22 cellular contexts compared by ENCODE assay signal in the genomic region with DNA sequence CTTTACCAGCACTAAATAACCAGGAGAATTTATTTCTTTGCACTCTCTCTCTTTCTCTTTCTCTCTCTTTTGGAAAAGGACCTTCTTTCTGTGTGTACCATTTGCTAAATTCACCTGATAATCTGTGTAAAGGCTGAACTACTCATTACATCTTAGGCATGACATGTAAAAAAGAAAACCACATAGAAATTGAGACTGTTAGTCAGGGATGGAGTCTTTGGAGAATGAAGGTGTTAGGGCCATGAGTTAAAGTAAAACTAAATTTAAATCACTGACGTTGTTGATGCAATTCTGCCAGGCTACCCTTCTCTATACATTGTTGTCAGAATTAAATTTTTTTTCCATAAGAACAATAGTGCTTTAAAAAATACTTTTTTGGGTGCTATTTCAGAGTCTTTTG.
"Had no signal": no experiment of that assay in that cellular context is flagged by ENCODE, and none has a peak within 500 bp of the region (broad histone marks: within the 10 kb centered on the region; RNA-seq: fewer than 3 reads in every experiment).

No MANE protein-coding gene starts in this region.

- H3K27me3 Mint-ChIP-seq: effector memory CD8-positive, alpha-beta T cell; naive thymus-derived CD8-positive, alpha-beta T cell; stimulated activated memory B cell treated with anti-CD40 and anti-IgM and Interleukin-4, amounts not matched to agents 10 μg/mL and 1 μg/mL and 100 μg/mL, for 72 hours; stimulated activated naive CD8-positive, alpha-beta T cell treated with anti-CD3 and anti-CD28 coated beads, Interleukin-15, Interleukin-2, amounts not matched to agents 100 ng/mL and 50 ng/mL, for 24 hours had no signal

- H3K27ac Mint-ChIP-seq: effector memory CD8-positive, alpha-beta T cell; naive thymus-derived CD8-positive, alpha-beta T cell; nephron progenitor cell; stimulated activated memory B cell treated with anti-CD40 and anti-IgM and Interleukin-4, amounts not matched to agents 10 μg/mL and 1 μg/mL and 100 μg/mL, for 72 hours; stimulated activated naive CD8-positive, alpha-beta T cell treated with anti-CD3 and anti-CD28 coated beads, Interleukin-15, Interleukin-2, amounts not matched to agents 100 ng/mL and 50 ng/mL, for 24 hours had no signal

- H3K4me3 Mint-ChIP-seq: effector memory CD8-positive, alpha-beta T cell; naive thymus-derived CD8-positive, alpha-beta T cell; nephron progenitor cell; stimulated activated memory B cell treated with anti-CD40 and anti-IgM and Interleukin-4, amounts not matched to agents 10 μg/mL and 1 μg/mL and 100 μg/mL, for 72 hours; stimulated activated naive CD8-positive, alpha-beta T cell treated with anti-CD3 and anti-CD28 coated beads, Interleukin-15, Interleukin-2, amounts not matched to agents 100 ng/mL and 50 ng/mL, for 24 hours had no signal

- H3K36me3 Mint-ChIP-seq: naive thymus-derived CD8-positive, alpha-beta T cell; stimulated activated memory B cell treated with anti-CD40 and anti-IgM and Interleukin-4, amounts not matched to agents 10 μg/mL and 1 μg/mL and 100 μg/mL, for 72 hours had no signal

- H3K9me3 Mint-ChIP-seq: effector memory CD8-positive, alpha-beta T cell; nephron progenitor cell; stimulated activated memory B cell treated with anti-CD40 and anti-IgM and Interleukin-4, amounts not matched to agents 10 μg/mL and 1 μg/mL and 100 μg/mL, for 72 hours; stimulated activated naive CD8-positive, alpha-beta T cell treated with anti-CD3 and anti-CD28 coated beads, Interleukin-15, Interleukin-2, amounts not matched to agents 100 ng/mL and 50 ng/mL, for 24 hours had no signal

- DNase-seq: cortex of kidney; effector memory CD8-positive, alpha-beta T cell; erythroblast; esophagus squamous epithelium; foreskin melanocyte; glutamatergic neuron; heart right ventricle; hippocampal formation; left cardiac atrium; left lung; naive thymus-derived CD8-positive, alpha-beta T cell; nephron progenitor cell; nucleus accumbens; stimulated activated CD4-positive, alpha-beta T cell treated with anti-CD3 and anti-CD28 coated beads, Interleukin-12 subunit alpha, Interleukin-12 subunit beta, amount 100 ng/mL, for 4 hours; stimulated activated CD4-positive, alpha-beta T cell treated with anti-CD3 and anti-CD28 coated beads, Interleukin-1b, Interleukin-23, amount 100 ng/mL, for 48 hours; stimulated activated CD4-positive, alpha-beta T cell treated with anti-CD3 and anti-CD28 coated beads, Interleukin-4, amount 100 ng/mL, for 24 hours; transverse colon; upper lobe of right lung; uterus had no signal

- H3K4me1 Mint-ChIP-seq: stimulated activated memory B cell treated with anti-CD40 and anti-IgM and Interleukin-4, amounts not matched to agents 10 μg/mL and 1 μg/mL and 100 μg/mL, for 72 hours had no signal

- ATAC-seq: effector memory CD8-positive, alpha-beta T cell; heart right ventricle; left cardiac atrium; left lung; naive thymus-derived CD8-positive, alpha-beta T cell; sciatic nerve; stimulated activated memory B cell treated with anti-CD40 and anti-IgM and Interleukin-4, amounts not matched to agents 10 μg/mL and 1 μg/mL and 100 μg/mL, for 72 hours; upper lobe of right lung had no signal
